1 cellular context compared by ENCODE assay signal in the genomic region with DNA sequence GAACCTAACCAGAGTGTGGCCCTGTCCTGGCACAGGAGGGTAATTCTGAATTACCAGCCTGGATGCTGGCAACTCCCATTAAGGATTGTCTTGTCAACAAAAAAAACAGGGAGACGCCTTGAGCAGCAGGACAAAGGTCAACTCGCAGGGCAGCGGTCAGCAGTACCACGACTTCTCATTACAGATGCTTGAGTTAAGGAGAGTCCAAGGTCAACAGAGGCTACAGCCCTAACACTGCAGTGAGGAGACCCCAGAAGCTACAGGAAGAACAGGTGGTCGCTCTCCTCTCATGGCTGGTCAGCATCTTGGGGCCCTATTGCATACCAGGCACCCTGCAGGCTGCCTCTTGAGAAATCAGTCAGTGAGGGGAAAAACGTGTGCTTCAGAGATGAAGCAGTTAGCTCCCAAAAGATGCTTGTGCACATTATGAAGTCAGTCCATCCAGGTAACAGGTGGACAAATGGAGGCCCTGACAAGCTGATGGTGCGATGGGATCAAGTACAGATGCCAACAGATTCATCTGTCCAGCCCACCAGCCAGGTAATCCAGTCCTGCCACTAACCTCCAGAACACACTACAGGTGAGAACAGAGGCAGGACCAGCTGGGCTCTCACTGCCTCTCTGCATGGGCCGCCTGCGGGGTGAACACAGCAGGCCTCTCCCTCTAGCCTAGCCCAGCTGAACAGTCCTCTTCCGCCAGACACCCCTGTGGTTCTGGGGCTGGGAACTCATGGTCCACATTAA.
TF ChIP-seq lines count a peak whose summit lies in the region.

No MANE protein-coding gene starts in this region.

TF ChIP-seq in H1, 55 proteins besides CTCF, POLR2A, EP300 and RAD21:
- TF ChIP-seq BCL11A (IDR thresholded peaks at IDR 0.05; ENCODE audit: low read depth in 2 of 2, low read length in 2 of 2) (no peak), CREB1 (IDR thresholded peaks at IDR 0.05) (no peak), RFX5 (IDR thresholded peaks at IDR 0.05; ENCODE audit: borderline replicate concordance, low read depth, low read length) (no peak), EZH2 (IDR thresholded peaks at IDR 0.05; ENCODE audit: low read depth, low read length, severe bottlenecking) (no peak), JUND (IDR thresholded peaks at IDR 0.05; ENCODE audit: low read length) (no peak), ZNF274 (IDR thresholded peaks at IDR 0.05; ENCODE audit: borderline replicate concordance, extremely low read depth, low read length) (no peak), RBBP5 (IDR thresholded peaks at IDR 0.05; ENCODE audit: borderline replicate concordance, low read depth, low read length) (no peak), ASH2L (IDR thresholded peaks at IDR 0.05; ENCODE audit: low read length) (no peak), SP2 (IDR thresholded peaks at IDR 0.05; ENCODE audit: low read length) (no peak)
- TF ChIP-seq, protein P1, sequence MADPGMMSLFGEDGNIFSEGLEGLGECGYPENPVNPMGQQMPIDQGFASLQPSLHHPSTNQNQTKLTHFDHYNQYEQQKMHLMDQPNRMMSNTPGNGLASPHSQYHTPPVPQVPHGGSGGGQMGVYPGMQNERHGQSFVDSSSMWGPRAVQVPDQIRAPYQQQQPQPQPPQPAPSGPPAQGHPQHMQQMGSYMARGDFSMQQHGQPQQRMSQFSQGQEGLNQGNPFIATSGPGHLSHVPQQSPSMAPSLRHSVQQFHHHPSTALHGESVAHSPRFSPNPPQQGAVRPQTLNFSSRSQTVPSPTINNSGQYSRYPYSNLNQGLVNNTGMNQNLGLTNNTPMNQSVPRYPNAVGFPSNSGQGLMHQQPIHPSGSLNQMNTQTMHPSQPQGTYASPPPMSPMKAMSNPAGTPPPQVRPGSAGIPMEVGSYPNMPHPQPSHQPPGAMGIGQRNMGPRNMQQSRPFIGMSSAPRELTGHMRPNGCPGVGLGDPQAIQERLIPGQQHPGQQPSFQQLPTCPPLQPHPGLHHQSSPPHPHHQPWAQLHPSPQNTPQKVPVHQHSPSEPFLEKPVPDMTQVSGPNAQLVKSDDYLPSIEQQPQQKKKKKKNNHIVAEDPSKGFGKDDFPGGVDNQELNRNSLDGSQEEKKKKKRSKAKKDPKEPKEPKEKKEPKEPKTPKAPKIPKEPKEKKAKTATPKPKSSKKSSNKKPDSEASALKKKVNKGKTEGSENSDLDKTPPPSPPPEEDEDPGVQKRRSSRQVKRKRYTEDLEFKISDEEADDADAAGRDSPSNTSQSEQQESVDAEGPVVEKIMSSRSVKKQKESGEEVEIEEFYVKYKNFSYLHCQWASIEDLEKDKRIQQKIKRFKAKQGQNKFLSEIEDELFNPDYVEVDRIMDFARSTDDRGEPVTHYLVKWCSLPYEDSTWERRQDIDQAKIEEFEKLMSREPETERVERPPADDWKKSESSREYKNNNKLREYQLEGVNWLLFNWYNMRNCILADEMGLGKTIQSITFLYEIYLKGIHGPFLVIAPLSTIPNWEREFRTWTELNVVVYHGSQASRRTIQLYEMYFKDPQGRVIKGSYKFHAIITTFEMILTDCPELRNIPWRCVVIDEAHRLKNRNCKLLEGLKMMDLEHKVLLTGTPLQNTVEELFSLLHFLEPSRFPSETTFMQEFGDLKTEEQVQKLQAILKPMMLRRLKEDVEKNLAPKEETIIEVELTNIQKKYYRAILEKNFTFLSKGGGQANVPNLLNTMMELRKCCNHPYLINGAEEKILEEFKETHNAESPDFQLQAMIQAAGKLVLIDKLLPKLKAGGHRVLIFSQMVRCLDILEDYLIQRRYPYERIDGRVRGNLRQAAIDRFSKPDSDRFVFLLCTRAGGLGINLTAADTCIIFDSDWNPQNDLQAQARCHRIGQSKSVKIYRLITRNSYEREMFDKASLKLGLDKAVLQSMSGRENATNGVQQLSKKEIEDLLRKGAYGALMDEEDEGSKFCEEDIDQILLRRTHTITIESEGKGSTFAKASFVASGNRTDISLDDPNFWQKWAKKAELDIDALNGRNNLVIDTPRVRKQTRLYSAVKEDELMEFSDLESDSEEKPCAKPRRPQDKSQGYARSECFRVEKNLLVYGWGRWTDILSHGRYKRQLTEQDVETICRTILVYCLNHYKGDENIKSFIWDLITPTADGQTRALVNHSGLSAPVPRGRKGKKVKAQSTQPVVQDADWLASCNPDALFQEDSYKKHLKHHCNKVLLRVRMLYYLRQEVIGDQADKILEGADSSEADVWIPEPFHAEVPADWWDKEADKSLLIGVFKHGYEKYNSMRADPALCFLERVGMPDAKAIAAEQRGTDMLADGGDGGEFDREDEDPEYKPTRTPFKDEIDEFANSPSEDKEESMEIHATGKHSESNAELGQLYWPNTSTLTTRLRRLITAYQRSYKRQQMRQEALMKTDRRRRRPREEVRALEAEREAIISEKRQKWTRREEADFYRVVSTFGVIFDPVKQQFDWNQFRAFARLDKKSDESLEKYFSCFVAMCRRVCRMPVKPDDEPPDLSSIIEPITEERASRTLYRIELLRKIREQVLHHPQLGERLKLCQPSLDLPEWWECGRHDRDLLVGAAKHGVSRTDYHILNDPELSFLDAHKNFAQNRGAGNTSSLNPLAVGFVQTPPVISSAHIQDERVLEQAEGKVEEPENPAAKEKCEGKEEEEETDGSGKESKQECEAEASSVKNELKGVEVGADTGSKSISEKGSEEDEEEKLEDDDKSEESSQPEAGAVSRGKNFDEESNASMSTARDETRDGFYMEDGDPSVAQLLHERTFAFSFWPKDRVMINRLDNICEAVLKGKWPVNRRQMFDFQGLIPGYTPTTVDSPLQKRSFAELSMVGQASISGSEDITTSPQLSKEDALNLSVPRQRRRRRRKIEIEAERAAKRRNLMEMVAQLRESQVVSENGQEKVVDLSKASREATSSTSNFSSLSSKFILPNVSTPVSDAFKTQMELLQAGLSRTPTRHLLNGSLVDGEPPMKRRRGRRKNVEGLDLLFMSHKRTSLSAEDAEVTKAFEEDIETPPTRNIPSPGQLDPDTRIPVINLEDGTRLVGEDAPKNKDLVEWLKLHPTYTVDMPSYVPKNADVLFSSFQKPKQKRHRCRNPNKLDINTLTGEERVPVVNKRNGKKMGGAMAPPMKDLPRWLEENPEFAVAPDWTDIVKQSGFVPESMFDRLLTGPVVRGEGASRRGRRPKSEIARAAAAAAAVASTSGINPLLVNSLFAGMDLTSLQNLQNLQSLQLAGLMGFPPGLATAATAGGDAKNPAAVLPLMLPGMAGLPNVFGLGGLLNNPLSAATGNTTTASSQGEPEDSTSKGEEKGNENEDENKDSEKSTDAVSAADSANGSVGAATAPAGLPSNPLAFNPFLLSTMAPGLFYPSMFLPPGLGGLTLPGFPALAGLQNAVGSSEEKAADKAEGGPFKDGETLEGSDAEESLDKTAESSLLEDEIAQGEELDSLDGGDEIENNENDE (IDR thresholded peaks at IDR 0.05; ENCODE audit: insufficient replicate concordance, low read length): no peak
TF ChIP-seq in H1: peak in this region for 0.
